ENCODE assay signal across 19 cellular contexts in genomic region chr3:45538641-45538986, GRCh38. TPM values are rescaled to one million over a fixed set of nuclear protein-coding genes. Genes with fewer than 3 reads are reported as not detected.
DNase-seq lines count a peak whose midpoint lies in the region; ATAC-seq and TF ChIP-seq lines count a peak whose summit lies in the region.
"Had no signal": no experiment of that assay in that cellular context is flagged by ENCODE, and none has a peak within 500 bp of the region (broad histone marks: within the 10 kb centered on the region; RNA-seq: fewer than 3 reads in every experiment).

No MANE protein-coding gene starts in this region.

- H3K27me3 ChIP-seq in heart right ventricle, result no peaks in the 10 kb centered on the region
- H3K27me3 ChIP-seq in neural progenitor cell, result no peaks in the 10 kb centered on the region
- no peaks in the 10 kb centered on the region for H3K27me3 ChIP-seq in uterus
- H3K27me3 ChIP-seq in effector memory CD4-positive, alpha-beta T cell (replicated peaks; ENCODE audit: control insufficient read depth, insufficient read depth, low read length, poor library complexity, severe bottlenecking), result no peaks in the 10 kb centered on the region
- H3K27me3 ChIP-seq: MG63 had no signal

- peak overlapping the region; percentile 41 to 89 (median 70) for H3K27ac ChIP-seq in heart right ventricle
- H3K27ac ChIP-seq in neural progenitor cell, result no peak overlapping the region
- H3K27ac ChIP-seq in uterus, result peak overlapping the region; percentile 52 to 62
- H3K27ac ChIP-seq in effector memory CD4-positive, alpha-beta T cell (ENCODE audit: insufficient read depth, low read length, poor library complexity, severe bottlenecking), result no peak overlapping the region
- H3K27ac ChIP-seq: SK-N-MC had no signal

- POLR2A ChIA-PET in activated CD8-positive, alpha-beta T cell treated with anti-CD3 and anti-CD28 coated beads, Interleukin-2, amount 10 ng/mL, durations not matched to agents 7 days and 5 days (lab: Charles Lee), result interaction anchor here (0.7 kb wide), 1 partner anchor 19 kb away, joined by 5 read pairs; no protein-coding TSS in a partner anchor
- POLR2A ChIA-PET in activated CD8-positive, alpha-beta T cell treated with anti-CD3 and anti-CD28 coated beads for 36 hours (lab: Charles Lee), result no interaction called here

- H3K9me3 Mint-ChIP-seq in activated CD8-positive, alpha-beta T cell treated with anti-CD3 and anti-CD28 coated beads, Interleukin-2, amount 10 ng/mL, durations not matched to agents 7 days and 5 days (ENCODE audit: insufficient read depth), result no peaks in the 10 kb centered on the region
- H3K9me3 Mint-ChIP-seq in activated CD8-positive, alpha-beta T cell treated with anti-CD3 and anti-CD28 coated beads for 36 hours, result no peaks in the 10 kb centered on the region
- no peaks in the 10 kb centered on the region for H3K9me3 Mint-ChIP-seq in neural progenitor cell
- H3K9me3 Mint-ChIP-seq: activated naive CD4-positive, alpha-beta T cell treated with anti-CD3 and anti-CD28 coated beads, Interleukin-2, amount 50 U/mL, for 24 hours; CD4-positive, alpha-beta memory T cell had no signal

- TF ChIP-seq POLR2A in uterus (IDR thresholded peaks at IDR 0.05), result no peak

- H4K20me1 ChIP-seq in neural progenitor cell (ENCODE audit: low read depth), result peaks cover 4% of the 10 kb centered on the region

- no peaks in the 10 kb centered on the region for H3K9me3 ChIP-seq in heart right ventricle
- no peaks in the 10 kb centered on the region for H3K9me3 ChIP-seq in neural progenitor cell (ENCODE audit: low read depth)
- H3K9me3 ChIP-seq in uterus, result no peaks in the 10 kb centered on the region
- no peaks in the 10 kb centered on the region for H3K9me3 ChIP-seq in effector memory CD4-positive, alpha-beta T cell (ENCODE audit: control insufficient read depth, low read length)
- H3K9me3 ChIP-seq: MG63 had no signal

- H3K4me1 Mint-ChIP-seq in activated CD8-positive, alpha-beta T cell treated with anti-CD3 and anti-CD28 coated beads, Interleukin-2, amount 10 ng/mL, durations not matched to agents 7 days and 5 days (ENCODE audit: low read depth), result no peaks in the 10 kb centered on the region
- H3K4me1 Mint-ChIP-seq in activated CD8-positive, alpha-beta T cell treated with anti-CD3 and anti-CD28 coated beads for 36 hours (ENCODE audit: low read depth), result no peaks in the 10 kb centered on the region
- peaks cover 3% of the 10 kb centered on the region for H3K4me1 Mint-ChIP-seq in neural progenitor cell
- H3K4me1 Mint-ChIP-seq: activated naive CD4-positive, alpha-beta T cell treated with anti-CD3 and anti-CD28 coated beads, Interleukin-2, amount 50 U/mL, for 24 hours had no signal

- intact Hi-C loops in activated CD8-positive, alpha-beta T cell treated with anti-CD3 and anti-CD28 coated beads for 36 hours (cut with micrococcal nuclease), result no loop called here
- intact Hi-C loops in heart right ventricle (cut with DNase I) (loop anchor here in 1 of 10 donors (5.0 kb wide), 1 partner anchor 44 kb away; no protein-coding TSS in a partner anchor), uterus (cut with DNase I; ENCODE audit: low total_unique reads) (no loop called here)

- no peak for TF ChIP-seq CTCF in activated CD8-positive, alpha-beta T cell treated with anti-CD3 and anti-CD28 coated beads for 36 hours (IDR thresholded peaks at IDR 0.05)
- no peak for TF ChIP-seq CTCF in heart right ventricle (IDR thresholded peaks at IDR 0.05)
- no peak for TF ChIP-seq CTCF in neural progenitor cell (IDR thresholded peaks at IDR 0.05)
- no peak for TF ChIP-seq CTCF in uterus (IDR thresholded peaks at IDR 0.05)

- DNase-seq in activated CD8-positive, alpha-beta T cell treated with anti-CD3 and anti-CD28 coated beads, Interleukin-2, amount 10 ng/mL, durations not matched to agents 7 days and 5 days, result no peak
- no peak for DNase-seq in activated CD8-positive, alpha-beta T cell treated with anti-CD3 and anti-CD28 coated beads for 36 hours
- no peak for DNase-seq in heart right ventricle
- no peak for DNase-seq in neural progenitor cell (ENCODE audit: low spot score)
- DNase-seq in uterus, result no peak
- DNase-seq in DMS79 treated with DMSO at 0.1 percent for 48 hours (lab: John Stamatoyannopoulos, UW), result no peak
- no peak for DNase-seq in activated T-cell treated with anti-CD3 and anti-CD28 coated beads for 4 hours
- no peak for DNase-seq in effector memory CD4-positive, alpha-beta T cell
- DNase-seq: 8988T; activated CD4-positive, alpha-beta T cell treated with anti-CD3 and anti-CD28 coated beads for 48 hours; CD4-positive, alpha-beta memory T cell; effector CD8-positive, alpha-beta T cell; GOT3; MG63; NCI-H2029; NCI-H526 treated with DMSO at 0.1 percent for 48 hours; PC-3 had no signal

- H3K4me3 Mint-ChIP-seq in activated CD8-positive, alpha-beta T cell treated with anti-CD3 and anti-CD28 coated beads, Interleukin-2, amount 10 ng/mL, durations not matched to agents 7 days and 5 days, result no peak overlapping the region
- H3K4me3 Mint-ChIP-seq in activated CD8-positive, alpha-beta T cell treated with anti-CD3 and anti-CD28 coated beads for 36 hours, result no peak overlapping the region
- H3K4me3 Mint-ChIP-seq in neural progenitor cell, result no peak overlapping the region
- H3K4me3 Mint-ChIP-seq: activated naive CD4-positive, alpha-beta T cell treated with anti-CD3 and anti-CD28 coated beads, Interleukin-2, amount 50 U/mL, for 24 hours; CD4-positive, alpha-beta memory T cell had no signal

- H3K79me2 ChIP-seq in neural progenitor cell (ENCODE audit: low read depth), result no peaks in the 10 kb centered on the region

- H3K36me3 Mint-ChIP-seq in activated CD8-positive, alpha-beta T cell treated with anti-CD3 and anti-CD28 coated beads, Interleukin-2, amount 10 ng/mL, durations not matched to agents 7 days and 5 days (ENCODE audit: low read depth), result peaks cover 7% of the 10 kb centered on the region
- peaks cover 6% of the 10 kb centered on the region for H3K36me3 Mint-ChIP-seq in activated CD8-positive, alpha-beta T cell treated with anti-CD3 and anti-CD28 coated beads for 36 hours (ENCODE audit: low read depth)
- peaks cover 7% of the 10 kb centered on the region for H3K36me3 Mint-ChIP-seq in neural progenitor cell
- H3K36me3 Mint-ChIP-seq: activated naive CD4-positive, alpha-beta T cell treated with anti-CD3 and anti-CD28 coated beads, Interleukin-2, amount 50 U/mL, for 24 hours had no signal

- CTCF ChIA-PET in activated CD8-positive, alpha-beta T cell treated with anti-CD3 and anti-CD28 coated beads, Interleukin-2, amount 10 ng/mL, durations not matched to agents 7 days and 5 days (lab: Charles Lee), result interaction anchor here (0.9 to 1.6 kb wide), 3 partner anchors 8 to 121 kb away, joined by 3 to 7 read pairs (median 4); no protein-coding TSS in a partner anchor
- CTCF ChIA-PET in activated CD8-positive, alpha-beta T cell treated with anti-CD3 and anti-CD28 coated beads for 36 hours (lab: Charles Lee), result interaction anchor here (1.2 kb wide), 1 partner anchor 8 kb away, joined by 6 read pairs; no protein-coding TSS in a partner anchor

- no peak overlapping the region for H3K4me2 ChIP-seq in neural progenitor cell

- H3K36me3 ChIP-seq in heart right ventricle, result peaks cover 0 to 4% (median 0%) of the 10 kb centered on the region in 9 donors
- H3K36me3 ChIP-seq in neural progenitor cell, result no peaks in the 10 kb centered on the region
- no peaks in the 10 kb centered on the region for H3K36me3 ChIP-seq in uterus
- peaks cover 16% of the 10 kb centered on the region for H3K36me3 ChIP-seq in effector memory CD4-positive, alpha-beta T cell (ENCODE audit: control insufficient read depth, insufficient read depth, low read length)
- H3K36me3 ChIP-seq: MG63 had no signal

- H3K27ac Mint-ChIP-seq in activated CD8-positive, alpha-beta T cell treated with anti-CD3 and anti-CD28 coated beads, Interleukin-2, amount 10 ng/mL, durations not matched to agents 7 days and 5 days, result peak overlapping the region; percentile 4
- no peak overlapping the region for H3K27ac Mint-ChIP-seq in activated CD8-positive, alpha-beta T cell treated with anti-CD3 and anti-CD28 coated beads for 36 hours
- H3K27ac Mint-ChIP-seq in neural progenitor cell, result peak overlapping the region; percentile 13
- H3K27ac Mint-ChIP-seq: activated naive CD4-positive, alpha-beta T cell treated with anti-CD3 and anti-CD28 coated beads, Interleukin-2, amount 50 U/mL, for 24 hours; CD4-positive, alpha-beta memory T cell had no signal

- no peaks in the 10 kb centered on the region for H3K27me3 Mint-ChIP-seq in activated CD8-positive, alpha-beta T cell treated with anti-CD3 and anti-CD28 coated beads, Interleukin-2, amount 10 ng/mL, durations not matched to agents 7 days and 5 days (ENCODE audit: low read depth)
- no peaks in the 10 kb centered on the region for H3K27me3 Mint-ChIP-seq in activated CD8-positive, alpha-beta T cell treated with anti-CD3 and anti-CD28 coated beads for 36 hours
- H3K27me3 Mint-ChIP-seq in neural progenitor cell (ENCODE audit: insufficient read depth, low read depth), result no peaks in the 10 kb centered on the region
- H3K27me3 Mint-ChIP-seq: activated naive CD4-positive, alpha-beta T cell treated with anti-CD3 and anti-CD28 coated beads, Interleukin-2, amount 50 U/mL, for 24 hours; CD4-positive, alpha-beta memory T cell had no signal

- H3K4me3 ChIP-seq in heart right ventricle, result peak overlapping the region in 1 of 10 donors; percentile 5
- no peak overlapping the region for H3K4me3 ChIP-seq in neural progenitor cell
- no peak overlapping the region for H3K4me3 ChIP-seq in uterus
- H3K4me3 ChIP-seq in effector memory CD4-positive, alpha-beta T cell (ENCODE audit: insufficient read depth, low read depth, low read length, poor library complexity, severe bottlenecking), result no peak overlapping the region
- H3K4me3 ChIP-seq: MG63, SK-N-MC had no signal

- 17 to 30% methylated on average over 4 of the region's 4 CpGs for WGBS in heart right ventricle, 2 donors

- H3K4me1 ChIP-seq in heart right ventricle (peaks cover 6 to 66% (median 48%) of the 10 kb centered on the region in 9 donors), neural progenitor cell (no peaks in the 10 kb centered on the region), uterus (no peaks in the 10 kb centered on the region)
- H3K4me1 ChIP-seq in effector memory CD4-positive, alpha-beta T cell (ENCODE audit: control insufficient read depth, insufficient read depth, low read length, poor library complexity, severe bottlenecking), result no peaks in the 10 kb centered on the region

- no peaks in the 10 kb centered on the region for H3F3A ChIP-seq in neural progenitor cell (ENCODE audit: low read depth)

- H2AFZ ChIP-seq in neural progenitor cell (replicated peaks), result no peak overlapping the region

- no peak for ATAC-seq in activated CD8-positive, alpha-beta T cell treated with anti-CD3 and anti-CD28 coated beads, Interleukin-2, amount 10 ng/mL, durations not matched to agents 7 days and 5 days
- no peak for ATAC-seq in activated CD8-positive, alpha-beta T cell treated with anti-CD3 and anti-CD28 coated beads for 36 hours
- peak; percentile 18 to 79 (median 56) for ATAC-seq in heart right ventricle
- ATAC-seq: PC-3 had no signal

- no peak overlapping the region for H3K9ac ChIP-seq in neural progenitor cell

RNA-seq across cellular contexts. Expression of gene LIMD1, which starts 55.9 kb away (rescaled TPM):
- total RNA-seq in activated CD8-positive, alpha-beta T cell treated with anti-CD3 and anti-CD28 coated beads, Interleukin-2, amount 10 ng/mL, durations not matched to agents 7 days and 5 days, result 10 to 100 TPM; 48.4 to 49.4 TPM
- total RNA-seq in activated CD8-positive, alpha-beta T cell treated with anti-CD3 and anti-CD28 coated beads for 36 hours, result 10 to 100 TPM; 34.5 to 36.5 TPM
- total RNA-seq in heart right ventricle (10 to 100 TPM; 24.1 to 47.6 (median 35.5) TPM), neural progenitor cell (ENCODE audit: low replicate concordance) (10.0 and 14.8 TPM in 2 replicates), uterus (10 to 100 TPM in 2 of 4 donors, 1 to 10 TPM in 2; 7.9 to 34.6 (median 15.7) TPM)
- polyA plus RNA-seq in heart right ventricle, result 10 to 100 TPM in 1 of 2 donors, 1 to 10 TPM in 1; 6.1 to 21.7 TPM

Comparison
In these comparisons a context has a peak if more than half of its experiments do, and no peak if none do; other contexts are left out.
1. ATAC-seq: peak in heart right ventricle (8 of 8); none in activated CD8-positive, alpha-beta T cell treated with anti-CD3 and anti-CD28 coated beads, Interleukin-2, amount 10 ng/mL, durations not matched to agents 7 days and 5 days (single experiment) and activated CD8-positive, alpha-beta T cell treated with anti-CD3 and anti-CD28 coated beads for 36 hours (single experiment).
2. H3K27ac ChIP-seq: peak in heart right ventricle (10 of 10) and uterus (2 of 2); none in neural progenitor cell (single experiment) and effector memory CD4-positive, alpha-beta T cell (single experiment).